17 cellular contexts compared by ENCODE assay signal in genomic region chr18:28151434-28151833, GRCh38. TPM values are rescaled to one million over a fixed set of nuclear protein-coding genes. Genes with fewer than 3 reads are reported as not detected.
"Had no signal": no experiment of that assay in that cellular context is flagged by ENCODE, and none has a peak within 500 bp of the region (broad histone marks: within the 10 kb centered on the region; RNA-seq: fewer than 3 reads in every experiment).

No MANE protein-coding gene starts in this region.

- H3K4me3 ChIP-seq: colonic mucosa, thyroid gland had no signal

- H3K27me3 ChIP-seq: colonic mucosa, thyroid gland had no signal

- H3K9me3 ChIP-seq: colonic mucosa, thyroid gland had no signal

- H3K4me1 Mint-ChIP-seq: activated CD4-positive, alpha-beta T cell treated with anti-CD3 and anti-CD28 coated beads, Interleukin-2, amount 10 ng/mL, durations not matched to agents 7 days and 5 days; activated naive CD4-positive, alpha-beta T cell treated with anti-CD3 and anti-CD28 coated beads, Interleukin-2, amount 50 U/mL, for 24 hours; natural killer cell had no signal

- H3K4me1 ChIP-seq: colonic mucosa had no signal

- ATAC-seq: activated CD4-positive, CD25-positive, alpha-beta regulatory T cell treated with anti-CD3 and anti-CD28 coated beads, Interleukin-2, amount 50 U/mL, for 24 hours; activated T-cell treated with anti-CD3 and anti-CD28 coated beads, Interleukin-2, amount 50 U/mL, for 72 hours; natural killer cell had no signal

- H3K27ac ChIP-seq: colonic mucosa, thyroid gland had no signal

- H3K27me3 Mint-ChIP-seq: activated CD4-positive, alpha-beta T cell treated with anti-CD3 and anti-CD28 coated beads, Interleukin-2, amount 10 ng/mL, durations not matched to agents 7 days and 5 days; activated naive CD4-positive, alpha-beta T cell treated with anti-CD3 and anti-CD28 coated beads, Interleukin-2, amount 50 U/mL, for 24 hours had no signal

- H3K27ac Mint-ChIP-seq: activated CD4-positive, alpha-beta T cell treated with anti-CD3 and anti-CD28 coated beads, Interleukin-2, amount 10 ng/mL, durations not matched to agents 7 days and 5 days; activated naive CD4-positive, alpha-beta T cell treated with anti-CD3 and anti-CD28 coated beads, Interleukin-2, amount 50 U/mL, for 24 hours; activated T-cell treated with anti-CD3 and anti-CD28 coated beads, Interleukin-2, amount 50 U/mL, for 72 hours; natural killer cell; T-helper 1 cell treated with Interleukin-12 subunit alpha and Interleukin-12 subunit beta and Interleukin-4 antibody, amounts not matched to agents 30 μg/mL and 1 μg/mL, for 36 hours had no signal

- H3K36me3 Mint-ChIP-seq: activated naive CD4-positive, alpha-beta T cell treated with anti-CD3 and anti-CD28 coated beads, Interleukin-2, amount 50 U/mL, for 24 hours; natural killer cell had no signal

- H3K4me3 Mint-ChIP-seq: activated CD4-positive, alpha-beta T cell treated with anti-CD3 and anti-CD28 coated beads, Interleukin-2, amount 10 ng/mL, durations not matched to agents 7 days and 5 days; activated naive CD4-positive, alpha-beta T cell treated with anti-CD3 and anti-CD28 coated beads, Interleukin-2, amount 50 U/mL, for 24 hours; activated T-cell treated with anti-CD3 and anti-CD28 coated beads, Interleukin-2, amount 50 U/mL, for 72 hours; natural killer cell; T-helper 1 cell treated with Interleukin-12 subunit alpha and Interleukin-12 subunit beta and Interleukin-4 antibody, amounts not matched to agents 30 μg/mL and 1 μg/mL, for 36 hours had no signal

- H3K9me3 Mint-ChIP-seq: activated CD4-positive, alpha-beta T cell treated with anti-CD3 and anti-CD28 coated beads, Interleukin-2, amount 10 ng/mL, durations not matched to agents 7 days and 5 days; activated naive CD4-positive, alpha-beta T cell treated with anti-CD3 and anti-CD28 coated beads, Interleukin-2, amount 50 U/mL, for 24 hours; T-helper 1 cell treated with Interleukin-12 subunit alpha and Interleukin-12 subunit beta and Interleukin-4 antibody, amounts not matched to agents 30 μg/mL and 1 μg/mL, for 36 hours had no signal

- H3K36me3 ChIP-seq: colonic mucosa, thyroid gland had no signal

- DNase-seq: activated CD4-positive, alpha-beta T cell treated with anti-CD3 and anti-CD28 coated beads, Interleukin-2, amount 10 ng/mL, durations not matched to agents 7 days and 5 days; activated CD8-positive, alpha-beta memory T cell treated with anti-CD3 and anti-CD28 coated beads, Interleukin-2, amount 50 U/mL, for 48 hours; activated gamma-delta T cell; activated T-cell treated with anti-CD3 and anti-CD28 coated beads, Interleukin-2, amount 50 U/mL, for 72 hours; colonic mucosa; erythroblast; foreskin melanocyte; natural killer cell; posterior cingulate gyrus; stimulated activated CD4-positive, alpha-beta T cell treated with anti-CD3 and anti-CD28 coated beads, Interleukin-12 subunit alpha, Interleukin-12 subunit beta, amount 100 ng/mL, for 4 hours; stimulated activated CD4-positive, alpha-beta T cell treated with anti-CD3 and anti-CD28 coated beads, Interleukin-1b, Interleukin-23, amount 100 ng/mL, for 48 hours; stimulated activated CD8-positive, alpha-beta memory T cell treated with anti-CD3 and anti-CD28 coated beads, Interleukin-4, amount 100 ng/mL, for 48 hours; stimulated activated naive CD4-positive, alpha-beta T cell; thyroid gland had no signal

RNA-seq across cellular contexts. Expression of gene CDH2, which starts 25.5 kb away (rescaled TPM):
- total RNA-seq: activated CD4-positive, alpha-beta T cell treated with anti-CD3 and anti-CD28 coated beads, Interleukin-2, amount 10 ng/mL, durations not matched to agents 7 days and 5 days had no signal
